In genomic region chr4:152014280-152014679, GRCh38 we compare ENCODE assay signal across 9 cellular contexts.
DNase-seq lines count a peak whose midpoint lies in the region; ATAC-seq and TF ChIP-seq lines count a peak whose summit lies in the region.
"Had no signal": no experiment of that assay in that cellular context is flagged by ENCODE, and none has a peak within 500 bp of the region (broad histone marks: within the 10 kb centered on the region; RNA-seq: fewer than 3 reads in every experiment).

No MANE protein-coding gene starts in this region.

- no peaks in the 10 kb centered on the region for H3K9me3 ChIP-seq in MM.1S (replicated peaks; ENCODE audit: insufficient read depth, low read length)

- H3K4me2 ChIP-seq in MM.1S (ENCODE audit: low read depth, low read length): peak overlapping the region; percentile 62

- H3F3A ChIP-seq in MM.1S (ENCODE audit: insufficient read depth, low read length): no peaks in the 10 kb centered on the region

- TF ChIP-seq CTCF in GM10266 (IDR thresholded peaks at IDR 0.05; ENCODE audit: control insufficient read depth, insufficient read depth, low read depth, missing control alignments) (no peak), MM.1S (IDR thresholded peaks at IDR 0.05; ENCODE audit: low read length) (no peak), type B pancreatic cell (conservative IDR thresholded peaks at IDR 0.05) (no peak)

- H3K79me2 ChIP-seq in MM.1S (ENCODE audit: low read length): no peaks in the 10 kb centered on the region

- peak; percentile 89 for ATAC-seq in GM21529 (IDR thresholded peaks at IDR 0.05; ENCODE audit: unreplicated experiment)
- ATAC-seq: left colon had no signal

- no peaks in the 10 kb centered on the region for H3K9me3 Mint-ChIP-seq in activated naive CD8-positive, alpha-beta T cell (ENCODE audit: low read depth)
- H3K9me3 Mint-ChIP-seq in type B pancreatic cell: no peaks in the 10 kb centered on the region

- no peaks in the 10 kb centered on the region for H3K27me3 ChIP-seq in MM.1S (replicated peaks; ENCODE audit: insufficient read depth, low read length)

- peaks cover 38% of the 10 kb centered on the region for H3K4me1 ChIP-seq in MM.1S (ENCODE audit: low read length)

- DNase-seq in GM10266 (ENCODE audit: extremely low spot score) (peak; percentile 35), MM.1S (peak; percentile 85), type B pancreatic cell (ENCODE audit: extremely low spot score, unreplicated experiment) (no peak), glomerular visceral epithelial cell (ENCODE audit: extremely low spot score) (no peak), NCI-H1048 (lab: John Stamatoyannopoulos, UW) (no peak), HT-29 (ENCODE audit: low spot score) (no peak)

- no peak overlapping the region for H3K27ac Mint-ChIP-seq in activated naive CD8-positive, alpha-beta T cell
- no peak overlapping the region for H3K27ac Mint-ChIP-seq in type B pancreatic cell

- H2AFZ ChIP-seq in MM.1S (ENCODE audit: low read length): peak overlapping the region; percentile 78

- H3K4me3 Mint-ChIP-seq in activated naive CD8-positive, alpha-beta T cell: peak overlapping the region; percentile 30
- no peak overlapping the region for H3K4me3 Mint-ChIP-seq in type B pancreatic cell

- peak overlapping the region; percentile 14; the same call in 1 of the 2 replicates for H3K9ac ChIP-seq in MM.1S (ENCODE audit: low read length)

- H3K4me3 ChIP-seq in MM.1S (ENCODE audit: low read length): peak overlapping the region; percentile 20

- H3K36me3 Mint-ChIP-seq in activated naive CD8-positive, alpha-beta T cell: no peaks in the 10 kb centered on the region
- no peaks in the 10 kb centered on the region for H3K36me3 Mint-ChIP-seq in type B pancreatic cell

- H3K27me3 Mint-ChIP-seq in activated naive CD8-positive, alpha-beta T cell: no peaks in the 10 kb centered on the region
- H3K27me3 Mint-ChIP-seq in type B pancreatic cell: peaks cover 21% of the 10 kb centered on the region

- H3K27ac ChIP-seq in MM.1S (ENCODE audit: low read length): peak overlapping the region; percentile 38; the same call in 1 of the 2 replicates

- no peaks in the 10 kb centered on the region for H3K36me3 ChIP-seq in MM.1S (replicated peaks; ENCODE audit: insufficient read depth, low read length)

- no peaks in the 10 kb centered on the region for H4K20me1 ChIP-seq in MM.1S (ENCODE audit: insufficient read depth, low read length)

- H3K4me1 Mint-ChIP-seq in activated naive CD8-positive, alpha-beta T cell (ENCODE audit: low read depth): peaks cover 49% of the 10 kb centered on the region
- peaks cover 9% of the 10 kb centered on the region for H3K4me1 Mint-ChIP-seq in type B pancreatic cell (ENCODE audit: unreplicated experiment)

- H3K9me2 ChIP-seq in MM.1S (replicated peaks; ENCODE audit: insufficient read depth, low read length): no peaks in the 10 kb centered on the region

Comparison
In these comparisons a context has a peak if more than half of its experiments do, and no peak if none do; other contexts are left out.
1. DNase-seq: peak in GM10266 (single experiment) and MM.1S (single experiment); none in type B pancreatic cell (single experiment), glomerular visceral epithelial cell (single experiment), NCI-H1048 (single experiment) and HT-29 (single experiment).